ENCODE assay signal across 9 cellular contexts in genomic region chr19:12946092-12946845, GRCh38. TPM values are rescaled to one million over a fixed set of nuclear protein-coding genes. Genes with fewer than 3 reads are reported as not detected.
DNase-seq lines count a peak whose midpoint lies in the region; ATAC-seq, FAIRE-seq and TF ChIP-seq lines count a peak whose summit lies in the region.
"Had no signal": no experiment of that assay in that cellular context is flagged by ENCODE, and none has a peak within 500 bp of the region (broad histone marks: within the 10 kb centered on the region; RNA-seq: fewer than 3 reads in every experiment).

No MANE protein-coding gene starts in this region.

- peak overlapping the region; percentile 87 for H2AK5ac ChIP-seq in IMR-90 (ENCODE audit: low read depth, low read length)

- intact Hi-C loops in IMR-90 (cut with micrococcal nuclease) (no loop called here), GM12878 (cut with micrococcal nuclease; ENCODE audit: unreplicated experiment) (no loop called here)

- no peak overlapping the region for H2BK15ac ChIP-seq in IMR-90 (ENCODE audit: low read depth, low read length)

- peak overlapping the region; percentile 80 for H3K4me2 ChIP-seq in DND-41 (ENCODE audit: insufficient read depth, low read length)
- H3K4me2 ChIP-seq in IMR-90 (ENCODE audit: low read depth, low read length): peak overlapping the region; percentile 98
- H3K4me2 ChIP-seq in GM12878 (ENCODE audit: control insufficient read depth, insufficient read depth): peak overlapping the region; percentile 93
- H3K4me2 ChIP-seq in skeletal muscle satellite cell (ENCODE audit: low read length): peak overlapping the region; percentile 93

- peak overlapping the region; percentile 91 for H2BK5ac ChIP-seq in IMR-90 (ENCODE audit: low read depth, low read length, poor library complexity, severe bottlenecking)

- TF ChIP-seq POLR2A in IMR-90 (IDR thresholded peaks at IDR 0.05; ENCODE audit: low read depth, low read length) (peak; percentile 68), GM12878 (IDR thresholded peaks at IDR 0.05; ENCODE audit: low read depth, low read length) (no peak; the same call in 1 of the 2 replicates)

- TF ChIP-seq CTCF in DND-41 (IDR thresholded peaks at IDR 0.05; ENCODE audit: borderline replicate concordance, extremely low read depth, low read length, poor library complexity, severe bottlenecking): no peak
- no peak for TF ChIP-seq CTCF in IMR-90 (conservative IDR thresholded peaks at IDR 0.05; ENCODE audit: low read depth, low read length)
- no peak for TF ChIP-seq CTCF in GM12878 (IDR thresholded peaks at IDR 0.05 in 2 of 3, conservative IDR thresholded peaks at IDR 0.05 in 1 of 3; ENCODE audit: control insufficient read depth in 2 of 3, extremely low read depth in 1 of 3, insufficient read depth in 1 of 3, low read depth in 3 of 3, low read length in 3 of 3)

- H4K20me1 ChIP-seq in DND-41 (ENCODE audit: insufficient read depth, low read length) (peaks cover 44% of the 10 kb centered on the region; the same call in 1 of the 2 replicates), IMR-90 (ENCODE audit: insufficient read depth, low read length) (peaks cover 48% of the 10 kb centered on the region), GM12878 (ENCODE audit: control insufficient read depth, insufficient read depth) (no peaks in the 10 kb centered on the region)

- POLR2A ChIA-PET in IMR-90 (lab: Charles Lee; ENCODE audit: unreplicated experiment): interaction anchor here (0.7 to 0.9 kb wide), 3 partner anchors 10 to 178 kb away, joined by 4 to 9 read pairs (median 6); partner anchors contain the start of gene FARSA
- POLR2A ChIA-PET in GM12878 (lab: Charles Lee): interaction anchor here (0.6 to 1.3 kb wide), 8 partner anchors 8 to 101 kb away, joined by 3 to 7 read pairs (median 3); partner anchors contain the start of gene GCDH

- H2BK20ac ChIP-seq in IMR-90 (ENCODE audit: low read depth, low read length): no peak overlapping the region

- H3K27me3 ChIP-seq in DND-41 (ENCODE audit: insufficient read depth, low read length, poor library complexity): no peaks in the 10 kb centered on the region
- no peaks in the 10 kb centered on the region for H3K27me3 ChIP-seq in IMR-90 (ENCODE audit: control insufficient read depth, insufficient read depth, low read length)
- no peaks in the 10 kb centered on the region for H3K27me3 ChIP-seq in GM12878 (replicated peaks in 1 of 2; ENCODE audit: control insufficient read depth in 2 of 2, insufficient read depth in 2 of 2, low read length in 1 of 2)
- H3K27me3 ChIP-seq in skeletal muscle satellite cell (ENCODE audit: control insufficient read depth, insufficient read depth, low read length): no peaks in the 10 kb centered on the region

- no peak overlapping the region; the same call in 1 of the 2 replicates for H3K18ac ChIP-seq in IMR-90 (ENCODE audit: low read depth, low read length)

- peak overlapping the region; percentile 94 for H3K23ac ChIP-seq in IMR-90 (ENCODE audit: low read depth, low read length)

- H2AK9ac ChIP-seq in IMR-90 (replicated peaks; ENCODE audit: low read depth, low read length, poor library complexity): peak overlapping the region; percentile 97

- H3K36me3 ChIP-seq in DND-41 (ENCODE audit: insufficient read depth, low read length): peaks cover 87% of the 10 kb centered on the region
- peaks cover 61% of the 10 kb centered on the region for H3K36me3 ChIP-seq in IMR-90 (ENCODE audit: control insufficient read depth, insufficient read depth, low read length)
- peaks cover 28 to 32% of the 10 kb centered on the region in 2 experiments for H3K36me3 ChIP-seq in GM12878 (ENCODE audit: control insufficient read depth in 2 of 2, insufficient read depth in 2 of 2, low read length in 1 of 2)
- peaks cover 64% of the 10 kb centered on the region for H3K36me3 ChIP-seq in skeletal muscle satellite cell (ENCODE audit: insufficient read depth, low read length)

- peak; percentile 69 for ATAC-seq in DND-41 (ENCODE audit: insufficient read depth, low read depth)
- peak; percentile 44 for ATAC-seq in GM21528 (IDR thresholded peaks at IDR 0.05; ENCODE audit: low FRiP score, unreplicated experiment)
- ATAC-seq in IMR-90 (ENCODE audit: low read depth): peak; percentile 89
- ATAC-seq in GM12878: peak; percentile 77
- no peak for ATAC-seq in HG03469 (IDR thresholded peaks at IDR 0.05; ENCODE audit: unreplicated experiment)

- H3K79me1 ChIP-seq in IMR-90 (ENCODE audit: low read depth in 1 of 2, low read length in 2 of 2): peaks cover 27 to 70% of the 10 kb centered on the region in 2 experiments

- H2AFZ ChIP-seq in DND-41 (ENCODE audit: low read depth, low read length) (no peak overlapping the region), IMR-90 (replicated peaks; ENCODE audit: low read length, poor library complexity) (peak overlapping the region; percentile 89), GM12878 (ENCODE audit: control insufficient read depth, low read depth, low read length) (no peak overlapping the region)

- WGBS in IMR-90 (ENCODE audit: extremely low coverage in 2 of 2, insufficient read length in 1 of 2), 2 experiments: 3% methylated on average over 26 of the region's 41 CpGs; no CpG with 5 or more reads in 1 of the 2 experiments
- WGBS in GM12878 (ENCODE audit: insufficient coverage, insufficient replicate concordance, low lambda C conversion rate, missing lambda C conversion rate): under 1% methylated on average over 35 of the region's 41 CpGs

- BruUV-seq in IMR-90 (replicated peaks; lab: Mats Ljungman, UMichigan) (no TSS peak), GM12878 (replicated peaks; lab: Mats Ljungman, UMichigan) (no TSS peak)

- no peak for TF ChIP-seq EP300 in GM12878 (IDR thresholded peaks at IDR 0.05; ENCODE audit: borderline replicate concordance in 1 of 2, control insufficient read depth in 1 of 2, low read depth in 2 of 2, low read length in 2 of 2)

- dilution Hi-C loops in IMR-90 (cut with HindIII; ENCODE audit: low sequenced_read_pairs, unreplicated experiment): no loop called here

- peak overlapping the region; percentile 83 to 91 for H4K8ac ChIP-seq in IMR-90 (ENCODE audit: low read depth in 2 of 2, low read length in 2 of 2)

- SMC1A ChIA-PET in GM12878 (lab: Charles Lee; ENCODE audit: uncharacterized antibody, unreplicated experiment): interaction anchor here (0.9 kb wide), 1 partner anchor 47 kb away, joined by 4 read pairs; no protein-coding TSS in a partner anchor

- H3K9ac ChIP-seq in DND-41 (ENCODE audit: low read depth, low read length): peak overlapping the region; percentile 67
- H3K9ac ChIP-seq in IMR-90 (ENCODE audit: low read depth, low read length): peak overlapping the region; percentile 89
- H3K9ac ChIP-seq in GM12878 (ENCODE audit: control insufficient read depth, insufficient read depth, low read length): peak overlapping the region; percentile 95
- H3K9ac ChIP-seq in skeletal muscle satellite cell (ENCODE audit: low read depth, low read length): peak overlapping the region; percentile 93

- H4K5ac ChIP-seq in IMR-90 (ENCODE audit: low read depth, low read length): peak overlapping the region; percentile 7; the same call in 1 of the 2 replicates

- H3K79me2 ChIP-seq in DND-41 (ENCODE audit: insufficient read depth, low read length) (peaks cover 76% of the 10 kb centered on the region), GM12878 (ENCODE audit: control insufficient read depth, insufficient read depth, low read length) (peaks cover 47% of the 10 kb centered on the region)

- no peak for TF ChIP-seq RAD21 in IMR-90 (IDR thresholded peaks at IDR 0.05; ENCODE audit: low read length)
- TF ChIP-seq RAD21 in GM12878 (IDR thresholded peaks at IDR 0.05; ENCODE audit: insufficient read depth, low read depth, low read length): no peak

- H3K4me1 ChIP-seq in DND-41 (ENCODE audit: insufficient read depth, low read length) (peaks cover 61% of the 10 kb centered on the region), IMR-90 (ENCODE audit: control insufficient read depth, insufficient read depth, low read length) (peaks cover 4% of the 10 kb centered on the region), GM12878 (ENCODE audit: control insufficient read depth, insufficient read depth, low read length) (peaks cover 35% of the 10 kb centered on the region), skeletal muscle satellite cell (ENCODE audit: control insufficient read depth, insufficient read depth, low read length) (peaks cover 26% of the 10 kb centered on the region)

- H3K56ac ChIP-seq in IMR-90 (ENCODE audit: extremely low read depth, insufficient read depth, low read length): peak overlapping the region; percentile 97

- in situ Hi-C loops in IMR-90 (cut with MboI; ENCODE audit: low sequenced_read_pairs): no loop called here
- in situ Hi-C loops in GM12878 (cut with MboI): no loop called here

- H3K4me3 ChIP-seq in DND-41 (ENCODE audit: low read depth in 1 of 2, low read length in 2 of 2) (peak overlapping the region; percentile 50 to 69; a peak in 3 of 4 replicates), IMR-90 (ENCODE audit: insufficient read depth, low read depth, low read length) (peak overlapping the region; percentile 60), GM12878 (peak overlapping the region; percentile 82), iPS-18c (ENCODE audit: insufficient read depth, low read depth, low read length) (peak overlapping the region; percentile 96), skeletal muscle satellite cell (ENCODE audit: low read length) (peak overlapping the region; percentile 74)

- H3K9me3 ChIP-seq in DND-41 (ENCODE audit: insufficient read depth, low read length, severe bottlenecking) (no peaks in the 10 kb centered on the region), IMR-90 (ENCODE audit: control insufficient read depth, insufficient read depth, low read length) (no peaks in the 10 kb centered on the region), GM12878 (replicated peaks; ENCODE audit: control insufficient read depth, insufficient read depth, low read length) (no peaks in the 10 kb centered on the region), iPS-18c (ENCODE audit: control insufficient read depth, insufficient read depth, low read length) (no peaks in the 10 kb centered on the region), skeletal muscle satellite cell (replicated peaks; ENCODE audit: low read length) (no peaks in the 10 kb centered on the region)

- CTCF ChIA-PET in IMR-90 (lab: Yijun Ruan, JAX): interaction anchor here (0.7 kb wide), 1 partner anchor 19 kb away, joined by 4 read pairs; no protein-coding TSS in a partner anchor
- CTCF ChIA-PET in GM12878 (lab: Yijun Ruan, JAX): interaction anchor here (1.3 kb wide), 1 partner anchor 19 kb away, joined by 11 read pairs; no protein-coding TSS in a partner anchor

- H3K14ac ChIP-seq in IMR-90 (replicated peaks; ENCODE audit: low read depth, low read length): peak overlapping the region; percentile 99

- H2BK120ac ChIP-seq in IMR-90 (ENCODE audit: low read depth, low read length): 0 out of 2 replicates have a peak overlapping the region, but pooled peaks have one; percentile 1

- peak overlapping the region; percentile 84 for H3K27ac ChIP-seq in DND-41 (ENCODE audit: low read length)
- peak overlapping the region; percentile 84 for H3K27ac ChIP-seq in IMR-90 (ENCODE audit: insufficient read depth, low read length)
- peak overlapping the region; percentile 85 for H3K27ac ChIP-seq in GM12878 (ENCODE audit: control insufficient read depth, insufficient read depth)

- H3K4ac ChIP-seq in IMR-90 (ENCODE audit: low read depth, low read length): peak overlapping the region; percentile 96

- no peak for FAIRE-seq in GM12878 (lab: Jason Lieb, UNC)

- RAD21 ChIA-PET in GM12878 (lab: Charles Lee; ENCODE audit: unreplicated experiment): interaction anchor here (0.9 kb wide), 1 partner anchor 56 kb away, joined by 3 read pairs; the partner anchor contains the start of gene GCDH

- H4K91ac ChIP-seq in IMR-90 (ENCODE audit: insufficient read depth, low read depth, low read length): peak overlapping the region; percentile 87

- DNase-seq in DND-41 (peak; percentile 69), IMR-90 (peak; percentile 80), T-helper 1 cell (peak in 3 of 5 donors; percentile 25 to 49 (median 45)), GM12878 (ENCODE audit: low read depth, low spot score) (no peak)

- peaks cover 13% of the 10 kb centered on the region; the same call in 1 of the 2 replicates for H3K9me1 ChIP-seq in IMR-90 (ENCODE audit: insufficient read depth, low read length)

RNA-seq across cellular contexts. Expression of gene RAD23A, which starts 0.6 kb away (rescaled TPM):
- total RNA-seq in IMR-90 (2012; rRNA removed) (54.3 and 56.4 TPM in 2 replicates), GM12878 (2014; rRNA removed) (158 TPM in 2 replicates), GM12878 (2014; rRNA removed; fragmentation: Illumina TruSeq; extraction: Trizol) (84.3 and 95.4 TPM in 2 replicates), GM12878 (2021) (133 and 138 TPM in 2 replicates)
- polyA plus RNA-seq in IMR-90 (2012; rRNA removed) (67.8 and 79.7 TPM in 2 replicates), GM12878 (2011; rRNA removed) (23.1 and 37.9 TPM in 2 replicates), GM12878 (2014; fragmentation: Illumina TruSeq; extraction: Trizol) (70.5 and 104 TPM in 2 replicates), GM12878 (2014; fragmentation: Nextera tagmentation; extraction: Ambion mirVana) (10 to 100 TPM in 1 of 2 experiments, 1 to 10 TPM in 1; 8.8 to 33.5 TPM), GM12878 (2014; rRNA removed) (135 and 153 TPM in 2 replicates), GM12878 (2016; fragmentation: Nextera tagmentation; extraction: Ambion mirVana) (100 to 1,000 TPM; 196 to 198 TPM)
- 95.6 and 109 TPM in 2 replicates for polyA plus RNA-seq in IMR-90 (2012; cell fraction: cytosol; rRNA removed)
- polyA plus RNA-seq in IMR-90 (2012; cell fraction: nucleus; rRNA removed; ENCODE audit: low replicate concordance): 105 and 168 TPM in 2 replicates
- 44.3 and 50.3 TPM in 2 replicates for total RNA-seq in GM12878 (2013; cell fraction: nucleolus; rRNA removed)
- 41.1 TPM for polyA plus RNA-seq in GM12878 (2011; ENCODE audit: low read depth)
- polyA plus RNA-seq in GM12878 (2011; cell fraction: cytosol; rRNA removed): 103 and 123 TPM in 2 replicates
- 73.1 and 88.3 TPM in 2 replicates for polyA plus RNA-seq in GM12878 (2011; cell fraction: nucleus; rRNA removed)
- polyA plus RNA-seq in GM12878 (2012): 119 and 125 TPM in 2 replicates
- polyA minus RNA-seq in GM12878 (2011; rRNA and poly(A)+ RNA removed): 38.4 and 68.4 TPM in 2 replicates
- polyA minus RNA-seq in GM12878 (2011; cell fraction: cytosol; rRNA and poly(A)+ RNA removed): 66.6 and 75.7 TPM in 2 replicates
- 13.5 and 29.3 TPM in 2 replicates for polyA minus RNA-seq in GM12878 (2011; cell fraction: nucleus; rRNA and poly(A)+ RNA removed)
- 95.3 and 119 TPM in 2 replicates for total RNA-seq in skeletal muscle satellite cell (2012; rRNA removed)

RNA-seq across cellular contexts. Expression of gene CALR, which starts 7.9 kb away (rescaled TPM):
- 3,245 and 3,358 TPM in 2 replicates for total RNA-seq in IMR-90 (2012; rRNA removed)
- 1,894 and 1,932 TPM in 2 replicates for polyA plus RNA-seq in IMR-90 (2012; rRNA removed)
- polyA plus RNA-seq in IMR-90 (2012; cell fraction: cytosol; rRNA removed): 1,040 and 4,080 TPM in 2 replicates
- polyA plus RNA-seq in IMR-90 (2012; cell fraction: nucleus; rRNA removed; ENCODE audit: low replicate concordance): 541 and 964 TPM in 2 replicates
- total RNA-seq in GM12878 (2013; cell fraction: nucleolus; rRNA removed): 351 and 375 TPM in 2 replicates
- total RNA-seq in GM12878 (2014; rRNA removed): 824 and 916 TPM in 2 replicates
- 719 and 809 TPM in 2 replicates for total RNA-seq in GM12878 (2014; rRNA removed; fragmentation: Illumina TruSeq; extraction: Trizol)
- total RNA-seq in GM12878 (2021): 891 and 983 TPM in 2 replicates
- 350 TPM for polyA plus RNA-seq in GM12878 (2011; ENCODE audit: low read depth)
- 360 and 518 TPM in 2 replicates for polyA plus RNA-seq in GM12878 (2011; rRNA removed)
- 446 and 500 TPM in 2 replicates for polyA plus RNA-seq in GM12878 (2011; cell fraction: cytosol; rRNA removed)
- 301 and 348 TPM in 2 replicates for polyA plus RNA-seq in GM12878 (2011; cell fraction: nucleus; rRNA removed)
- polyA plus RNA-seq in GM12878 (2012): 611 and 859 TPM in 2 replicates
- polyA plus RNA-seq in GM12878 (2014; fragmentation: Illumina TruSeq; extraction: Trizol): 690 and 703 TPM in 2 replicates
- 100 to 1,000 TPM; 202 to 216 TPM for polyA plus RNA-seq in GM12878 (2014; fragmentation: Nextera tagmentation; extraction: Ambion mirVana)
- polyA plus RNA-seq in GM12878 (2014; rRNA removed): 685 and 856 TPM in 2 replicates
- 1,000 to 10,000 TPM; 1,394 to 1,451 TPM for polyA plus RNA-seq in GM12878 (2016; fragmentation: Nextera tagmentation; extraction: Ambion mirVana)
- 519 and 607 TPM in 2 replicates for polyA minus RNA-seq in GM12878 (2011; rRNA and poly(A)+ RNA removed)
- polyA minus RNA-seq in GM12878 (2011; cell fraction: cytosol; rRNA and poly(A)+ RNA removed): 268 and 328 TPM in 2 replicates
- 136 and 245 TPM in 2 replicates for polyA minus RNA-seq in GM12878 (2011; cell fraction: nucleus; rRNA and poly(A)+ RNA removed)
- 2,097 and 2,142 TPM in 2 replicates for total RNA-seq in skeletal muscle satellite cell (2012; rRNA removed)

RNA-seq across cellular contexts. Expression of gene GADD45GIP1, which starts 10.8 kb away (rescaled TPM):
- total RNA-seq in IMR-90 (2012; rRNA removed): 13.3 and 22.5 TPM in 2 replicates
- 42.4 and 64.7 TPM in 2 replicates for polyA plus RNA-seq in IMR-90 (2012; rRNA removed)
- 94.5 and 111 TPM in 2 replicates for polyA plus RNA-seq in IMR-90 (2012; cell fraction: cytosol; rRNA removed)
- 24.3 and 34.4 TPM in 2 replicates for polyA plus RNA-seq in IMR-90 (2012; cell fraction: nucleus; rRNA removed; ENCODE audit: low replicate concordance)
- total RNA-seq in GM12878 (2013; cell fraction: nucleolus; rRNA removed): 4.0 and 4.6 TPM in 2 replicates
- 37.6 and 56.4 TPM in 2 replicates for total RNA-seq in GM12878 (2014; rRNA removed)
- total RNA-seq in GM12878 (2014; rRNA removed; fragmentation: Illumina TruSeq; extraction: Trizol): 17.6 and 19.2 TPM in 2 replicates
- total RNA-seq in GM12878 (2021): 35.0 and 35.4 TPM in 2 replicates
- polyA plus RNA-seq in GM12878 (2011; ENCODE audit: low read depth): 6.0 TPM
- polyA plus RNA-seq in GM12878 (2011; rRNA removed): 17.7 and 25.3 TPM in 2 replicates
- 30.0 and 57.0 TPM in 2 replicates for polyA plus RNA-seq in GM12878 (2011; cell fraction: cytosol; rRNA removed)
- 19.1 and 26.2 TPM in 2 replicates for polyA plus RNA-seq in GM12878 (2011; cell fraction: nucleus; rRNA removed)
- polyA plus RNA-seq in GM12878 (2012): 22.5 and 26.2 TPM in 2 replicates
- 1.00 and 6.4 TPM in 2 replicates for polyA plus RNA-seq in GM12878 (2014; fragmentation: Illumina TruSeq; extraction: Trizol)
- polyA plus RNA-seq in GM12878 (2014; fragmentation: Nextera tagmentation; extraction: Ambion mirVana): 10 to 100 TPM in 1 of 2 experiments, 1 to 10 TPM in 1; 5.1 to 13.4 TPM
- polyA plus RNA-seq in GM12878 (2014; rRNA removed): 58.1 and 68.0 TPM in 2 replicates
- polyA plus RNA-seq in GM12878 (2016; fragmentation: Nextera tagmentation; extraction: Ambion mirVana): 100 to 1,000 TPM; 124 to 136 TPM
- polyA minus RNA-seq in GM12878 (2011; rRNA and poly(A)+ RNA removed): 2.2 and 6.9 TPM in 2 replicates
- polyA minus RNA-seq in GM12878 (2011; cell fraction: cytosol; rRNA and poly(A)+ RNA removed): 6.0 and 7.7 TPM in 2 replicates
- 3.3 and 4.9 TPM in 2 replicates for polyA minus RNA-seq in GM12878 (2011; cell fraction: nucleus; rRNA and poly(A)+ RNA removed)
- 21.3 and 26.4 TPM in 2 replicates for total RNA-seq in skeletal muscle satellite cell (2012; rRNA removed)

RNA-seq across cellular contexts. Expression of gene FARSA, which starts 12.8 kb away (rescaled TPM):
- total RNA-seq in IMR-90 (2012; rRNA removed): 49.3 and 53.0 TPM in 2 replicates
- polyA plus RNA-seq in IMR-90 (2012; rRNA removed): 75.9 and 80.9 TPM in 2 replicates
- polyA plus RNA-seq in IMR-90 (2012; cell fraction: cytosol; rRNA removed): 103 and 124 TPM in 2 replicates
- 44.6 and 103 TPM in 2 replicates for polyA plus RNA-seq in IMR-90 (2012; cell fraction: nucleus; rRNA removed; ENCODE audit: low replicate concordance)
- 43.5 and 51.5 TPM in 2 replicates for total RNA-seq in GM12878 (2013; cell fraction: nucleolus; rRNA removed)
- total RNA-seq in GM12878 (2014; rRNA removed): 120 and 148 TPM in 2 replicates
- total RNA-seq in GM12878 (2014; rRNA removed; fragmentation: Illumina TruSeq; extraction: Trizol): 30.4 and 36.4 TPM in 2 replicates
- total RNA-seq in GM12878 (2021): 126 and 141 TPM in 2 replicates
- polyA plus RNA-seq in GM12878 (2011; ENCODE audit: low read depth): 26.0 TPM
- 7.2 and 32.5 TPM in 2 replicates for polyA plus RNA-seq in GM12878 (2011; rRNA removed)
- polyA plus RNA-seq in GM12878 (2011; cell fraction: cytosol; rRNA removed): 43.1 and 59.6 TPM in 2 replicates
- 129 and 203 TPM in 2 replicates for polyA plus RNA-seq in GM12878 (2011; cell fraction: nucleus; rRNA removed)
- 60.5 and 69.8 TPM in 2 replicates for polyA plus RNA-seq in GM12878 (2012)
- polyA plus RNA-seq in GM12878 (2014; fragmentation: Illumina TruSeq; extraction: Trizol): 11.7 and 67.9 TPM in 2 replicates
- 10 to 100 TPM; 20.3 to 37.5 TPM for polyA plus RNA-seq in GM12878 (2014; fragmentation: Nextera tagmentation; extraction: Ambion mirVana)
- 85.0 and 107 TPM in 2 replicates for polyA plus RNA-seq in GM12878 (2014; rRNA removed)
- 100 to 1,000 TPM; 192 to 212 TPM for polyA plus RNA-seq in GM12878 (2016; fragmentation: Nextera tagmentation; extraction: Ambion mirVana)
- polyA minus RNA-seq in GM12878 (2011; rRNA and poly(A)+ RNA removed): 19.9 and 27.5 TPM in 2 replicates
- 19.4 and 19.6 TPM in 2 replicates for polyA minus RNA-seq in GM12878 (2011; cell fraction: cytosol; rRNA and poly(A)+ RNA removed)
- polyA minus RNA-seq in GM12878 (2011; cell fraction: nucleus; rRNA and poly(A)+ RNA removed): 18.5 and 34.9 TPM in 2 replicates
- 86.7 and 94.8 TPM in 2 replicates for total RNA-seq in skeletal muscle satellite cell (2012; rRNA removed)

RNA-seq across cellular contexts. Expression of gene DAND5, which starts 23.1 kb away (rescaled TPM):
- total RNA-seq in IMR-90 (2012; rRNA removed) (not detected in 2 replicates), GM12878 (2014; rRNA removed) (0.06 TPM in 1 of 2 replicates, not detected in the other), GM12878 (2014; rRNA removed; fragmentation: Illumina TruSeq; extraction: Trizol) (not detected in 2 replicates), GM12878 (2021) (0.11 and 0.15 TPM in 2 replicates)
- polyA plus RNA-seq in IMR-90 (2012; rRNA removed) (0.03 TPM in 1 of 2 replicates, not detected in the other), GM12878 (2011; rRNA removed) (0.04 TPM in 1 of 2 replicates, not detected in the other), GM12878 (2014; fragmentation: Illumina TruSeq; extraction: Trizol) (0.10 TPM in 1 of 2 replicates, not detected in the other), GM12878 (2014; fragmentation: Nextera tagmentation; extraction: Ambion mirVana) (under 1 TPM in 1 of 2 experiments, not detected in 1; 0.15 TPM), GM12878 (2014; rRNA removed) (0.12 TPM in 1 of 2 replicates, not detected in the other), GM12878 (2016; fragmentation: Nextera tagmentation; extraction: Ambion mirVana) (under 1 TPM in 1 of 2 experiments, not detected in 1; 0.10 TPM)
- 0.03 TPM in 1 of 2 replicates, not detected in the other for polyA plus RNA-seq in IMR-90 (2012; cell fraction: cytosol; rRNA removed)
- 0.07 TPM in 1 of 2 replicates, not detected in the other for polyA plus RNA-seq in IMR-90 (2012; cell fraction: nucleus; rRNA removed; ENCODE audit: low replicate concordance)
- 0.24 and 0.27 TPM in 2 replicates for total RNA-seq in GM12878 (2013; cell fraction: nucleolus; rRNA removed)
- not detected for polyA plus RNA-seq in GM12878 (2011; ENCODE audit: low read depth)
- polyA plus RNA-seq in GM12878 (2011; cell fraction: cytosol; rRNA removed): 0.03 and 0.07 TPM in 2 replicates
- polyA plus RNA-seq in GM12878 (2011; cell fraction: nucleus; rRNA removed): 0.06 and 0.18 TPM in 2 replicates
- polyA plus RNA-seq in GM12878 (2012): 0.06 and 0.14 TPM in 2 replicates
- not detected in 2 replicates for polyA minus RNA-seq in GM12878 (2011; rRNA and poly(A)+ RNA removed)
- not detected in 2 replicates for polyA minus RNA-seq in GM12878 (2011; cell fraction: cytosol; rRNA and poly(A)+ RNA removed)
- polyA minus RNA-seq in GM12878 (2011; cell fraction: nucleus; rRNA and poly(A)+ RNA removed): not detected in 2 replicates
- not detected in 2 replicates for total RNA-seq in skeletal muscle satellite cell (2012; rRNA removed)
- total RNA-seq: glomerular endothelial cell had no signal
